In genomic region chrX:17634542-17635207, GRCh38 we compare ENCODE assay signal across 16 cellular contexts.
DNase-seq lines count a peak whose midpoint lies in the region; ATAC-seq, FAIRE-seq and TF ChIP-seq lines count a peak whose summit lies in the region.
"Had no signal": no experiment of that assay in that cellular context is flagged by ENCODE, and none has a peak within 500 bp of the region (broad histone marks: within the 10 kb centered on the region; RNA-seq: fewer than 3 reads in every experiment).

No MANE protein-coding gene starts in this region.

- H3K9me3 Mint-ChIP-seq in type B pancreatic cell, result no peaks in the 10 kb centered on the region
- H3K9me3 Mint-ChIP-seq: activated B cell treated with CpG ODN at 0.5 μM for 24 hours; activated naive CD4-positive, alpha-beta T cell treated with anti-CD3 and anti-CD28 coated beads, Interleukin-2, amount 50 U/mL, for 72 hours; CD4-positive, alpha-beta memory T cell had no signal

- BruUV-seq in HepG2 (replicated peaks; lab: Mats Ljungman, UMichigan), result no TSS peak

- H3K27ac Mint-ChIP-seq in type B pancreatic cell, result peak overlapping the region; percentile 70
- H3K27ac Mint-ChIP-seq: activated B cell treated with CpG ODN at 0.5 μM for 24 hours; activated naive CD4-positive, alpha-beta T cell treated with anti-CD3 and anti-CD28 coated beads, Interleukin-2, amount 50 U/mL, for 72 hours had no signal

- TF ChIP-seq RAD21 in HepG2 (CRISPR knock-in tag; IDR thresholded peaks at IDR 0.05), result no peak

- TF ChIP-seq CTCF in right lobe of liver (IDR thresholded peaks at IDR 0.05), result no peak
- no peak for TF ChIP-seq CTCF in HepG2 (CRISPR knock-in tag; IDR thresholded peaks at IDR 0.05)
- no peak for TF ChIP-seq CTCF in left lung (IDR thresholded peaks at IDR 0.05)
- no peak for TF ChIP-seq CTCF in type B pancreatic cell (conservative IDR thresholded peaks at IDR 0.05)

- H3K9me3 ChIP-seq in right lobe of liver (no peaks in the 10 kb centered on the region), HepG2 (ENCODE audit: low read length) (no peaks in the 10 kb centered on the region), left lung (no peaks in the 10 kb centered on the region)
- H3K9me3 ChIP-seq: MG63 had no signal

- POLR2A ChIA-PET in HepG2 (lab: Yijun Ruan, JAX), result no interaction called here

- H3K36me3 ChIP-seq in right lobe of liver (no peaks in the 10 kb centered on the region), HepG2 (replicated peaks in 1 of 2; ENCODE audit: control insufficient read depth in 1 of 2, insufficient read depth in 2 of 2, low read length in 2 of 2) (no peaks in the 10 kb centered on the region), left lung (no peaks in the 10 kb centered on the region)
- H3K36me3 ChIP-seq: MG63 had no signal

- H3K4me3 Mint-ChIP-seq in type B pancreatic cell, result peak overlapping the region; percentile 83
- H3K4me3 Mint-ChIP-seq: activated B cell treated with CpG ODN at 0.5 μM for 24 hours had no signal

- H3K4me3 ChIP-seq in right lobe of liver (no peak overlapping the region), HepG2 (replicated peaks in 1 of 3; ENCODE audit: insufficient read depth in 1 of 3, low read depth in 2 of 3, low read length in 3 of 3) (no peak overlapping the region), left lung (no peak overlapping the region)
- H3K4me3 ChIP-seq: coronary artery, MG63 had no signal

- DNase-seq in right lobe of liver (no peak), HepG2 (ENCODE audit: low spot score) (no peak), SHP77 treated with DMSO at 0.1 percent for 48 hours (lab: John Stamatoyannopoulos, UW) (peak; percentile 33), left lung (no peak), type B pancreatic cell (ENCODE audit: extremely low spot score, unreplicated experiment) (no peak), Kasumi-1 (lab: John Stamatoyannopoulos, UW) (no peak)
- no peak for DNase-seq in stimulated activated CD4-positive, alpha-beta T cell treated with anti-CD3 and anti-CD28 coated beads, Interleukin-1b, Interleukin-23, amount 100 ng/mL, for 48 hours
- no peak for DNase-seq in activated CD4-positive, alpha-beta T cell treated with anti-CD3 and anti-CD28 coated beads for 1 hour
- DNase-seq: activated B cell treated with CpG ODN at 0.5 μM for 24 hours; activated T-cell treated with anti-CD3 and anti-CD28 coated beads, Interleukin-2, amount 50 U/mL, for 48 hours; CD4-positive, alpha-beta memory T cell; foreskin keratinocyte had no signal

- H3K9ac ChIP-seq in HepG2 (ENCODE audit: insufficient read depth, low read depth, low read length), result no peak overlapping the region

- FAIRE-seq in HepG2 (lab: Jason Lieb, UNC), result no peak
- FAIRE-seq: GM19239 had no signal

- H2AFZ ChIP-seq in HepG2 (ENCODE audit: low read length), result no peak overlapping the region

- H3K4me1 Mint-ChIP-seq in type B pancreatic cell (ENCODE audit: unreplicated experiment), result peaks cover 41% of the 10 kb centered on the region
- H3K4me1 Mint-ChIP-seq: activated B cell treated with CpG ODN at 0.5 μM for 24 hours had no signal

- in situ Hi-C loops in HepG2 (cut with HindIII; ENCODE audit: extremely low pct_ligation_motif_present, low pct_unique_long_range_greater_than_20kb), result no loop called here

- 48% methylated on average over 8 of the region's 9 CpGs for WGBS in right lobe of liver (ENCODE audit: insufficient coverage, low coverage, low lambda C conversion rate, missing lambda C conversion rate)
- WGBS in HepG2 (ENCODE audit: low lambda C conversion rate), result 0% methylated on average over 2 of the region's 9 CpGs

- intact Hi-C loops in right lobe of liver (cut with DNase I), result no loop called here
- intact Hi-C loops in HepG2 (cut with micrococcal nuclease; ENCODE audit: unreplicated experiment), result no loop called here
- intact Hi-C loops in left lung (cut with DNase I), result no loop called here

- H3K36me3 Mint-ChIP-seq in type B pancreatic cell, result no peaks in the 10 kb centered on the region
- H3K36me3 Mint-ChIP-seq: activated naive CD4-positive, alpha-beta T cell treated with anti-CD3 and anti-CD28 coated beads, Interleukin-2, amount 50 U/mL, for 72 hours; CD4-positive, alpha-beta memory T cell had no signal

- TF ChIP-seq EP300 in HepG2 (IDR thresholded peaks at IDR 0.05; ENCODE audit: low read depth in 2 of 2, low read length in 2 of 2) (no peak), HepG2 (CRISPR knock-in tag; IDR thresholded peaks at IDR 0.05; ENCODE audit: borderline replicate concordance) (no peak)

- ATAC-seq in right lobe of liver (peak in 3 of 4 donors; percentile 26 to 45 (median 36)), HepG2 (no peak), left lung (peak; percentile 34)
- ATAC-seq: activated naive CD4-positive, alpha-beta T cell treated with anti-CD3 and anti-CD28 coated beads, Interleukin-2, amount 50 U/mL, for 72 hours; foreskin keratinocyte had no signal

- H3K4me1 ChIP-seq in right lobe of liver (no peaks in the 10 kb centered on the region), HepG2 (ENCODE audit: insufficient read depth, low read length) (no peaks in the 10 kb centered on the region), left lung (no peaks in the 10 kb centered on the region)

- no peak overlapping the region for H3K4me2 ChIP-seq in HepG2 (ENCODE audit: low read depth, low read length)

- TF ChIP-seq POLR2A in right lobe of liver (IDR thresholded peaks at IDR 0.05), result no peak
- no peak for TF ChIP-seq POLR2A in HepG2 (IDR thresholded peaks at IDR 0.05; ENCODE audit: insufficient read depth in 1 of 2, low read depth in 2 of 2, low read length in 2 of 2)

- no peaks in the 10 kb centered on the region for H4K20me1 ChIP-seq in HepG2 (ENCODE audit: insufficient read depth, low read length)

- no peaks in the 10 kb centered on the region for H3K79me2 ChIP-seq in HepG2 (ENCODE audit: insufficient read depth, low read length)

- CTCF ChIA-PET in HepG2 (lab: Yijun Ruan, JAX; ENCODE audit: low intra/inter-chr PET ratio, low total read pairs), result no interaction called here

- H3K27me3 Mint-ChIP-seq in type B pancreatic cell, result no peaks in the 10 kb centered on the region
- H3K27me3 Mint-ChIP-seq: activated B cell treated with CpG ODN at 0.5 μM for 24 hours; CD4-positive, alpha-beta memory T cell had no signal

- no peaks in the 10 kb centered on the region for H3K27me3 ChIP-seq in right lobe of liver
- H3K27me3 ChIP-seq in HepG2 (ENCODE audit: control insufficient read depth in 1 of 2, insufficient read depth in 2 of 2, low read length in 2 of 2), result no peaks in the 10 kb centered on the region
- H3K27me3 ChIP-seq in left lung, result no peaks in the 10 kb centered on the region
- H3K27me3 ChIP-seq: foreskin keratinocyte, MG63 had no signal

- H3K27ac ChIP-seq in right lobe of liver, result no peak overlapping the region
- H3K27ac ChIP-seq in HepG2 (ENCODE audit: extremely low read length, insufficient read depth, low read length), result no peak overlapping the region
- no peak overlapping the region for H3K27ac ChIP-seq in left lung
- H3K27ac ChIP-seq: foreskin keratinocyte had no signal

TF ChIP-seq in HepG2, 621 proteins besides CTCF, POLR2A, EP300 and RAD21:
- TF ChIP-seq ZNF678 (CRISPR knock-in tag; IDR thresholded peaks at IDR 0.05), result no peak
- no peak for TF ChIP-seq DRAP1 (CRISPR knock-in tag; IDR thresholded peaks at IDR 0.05)
